Comparison of ENCODE assay signal across 18 cellular contexts in the genomic region with DNA sequence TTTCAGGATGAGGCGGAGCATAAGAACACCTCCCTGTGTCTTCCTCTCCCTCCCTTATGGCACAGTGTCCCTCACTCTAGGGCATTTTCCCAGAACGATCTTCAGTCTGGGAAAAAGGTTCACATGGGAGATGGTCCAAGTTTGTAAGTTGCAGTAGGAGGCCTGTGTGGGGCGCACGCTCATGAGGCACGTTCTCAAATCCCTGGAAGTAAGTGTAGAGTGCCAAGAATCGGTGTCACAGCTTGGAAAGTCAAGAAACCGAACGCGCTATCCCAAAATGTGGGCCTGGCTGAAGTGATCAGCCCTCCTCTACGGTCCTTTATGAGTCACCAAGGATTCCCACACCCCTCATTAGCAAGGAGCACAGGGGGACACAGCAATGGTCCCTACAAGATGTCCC. TPM values are rescaled to one million over a fixed set of nuclear protein-coding genes. Genes with fewer than 3 reads are reported as not detected.
DNase-seq lines count a peak whose midpoint lies in the region; ATAC-seq and TF ChIP-seq lines count a peak whose summit lies in the region.
"Had no signal": no experiment of that assay in that cellular context is flagged by ENCODE, and none has a peak within 500 bp of the region (broad histone marks: within the 10 kb centered on the region; RNA-seq: fewer than 3 reads in every experiment).

No MANE protein-coding gene starts in this region.

- H3K27me3 Mint-ChIP-seq in activated naive CD8-positive, alpha-beta T cell: no peaks in the 10 kb centered on the region
- no peaks in the 10 kb centered on the region for H3K27me3 Mint-ChIP-seq in activated naive CD8-positive, alpha-beta T cell treated with anti-CD3 and anti-CD28 coated beads, Interleukin-2, amount 50 U/mL, for 24 hours

- ATAC-seq in activated naive CD8-positive, alpha-beta T cell treated with anti-CD3 and anti-CD28 coated beads, Interleukin-2, amount 50 U/mL, for 24 hours: no peak
- ATAC-seq in body of pancreas: no peak
- ATAC-seq: activated T-cell treated with anti-CD3 and anti-CD28 coated beads, Interleukin-2, amount 50 U/mL, for 4 hours had no signal

- no peak for DNase-seq in activated naive CD8-positive, alpha-beta T cell treated with anti-CD3 and anti-CD28 coated beads, Interleukin-2, amount 50 U/mL, for 24 hours
- DNase-seq in body of pancreas: no peak
- DNase-seq in NK-92 treated with Interleukin-12 subunit alpha and Interleukin-12 subunit beta, amount 100 ng/mL, for 24 hours (lab: John Stamatoyannopoulos, UW): no peak
- no peak for DNase-seq in stimulated activated CD4-positive, alpha-beta T cell treated with anti-CD3 and anti-CD28 coated beads, Interleukin-4, amount 100 ng/mL, for 4 hours
- DNase-seq in NCI-H2196 (lab: John Stamatoyannopoulos, UW; ENCODE audit: unreplicated experiment): no peak
- DNase-seq: activated CD4-positive, alpha-beta T cell treated with anti-CD3 and anti-CD28 coated beads for 48 hours; activated T-cell treated with anti-CD3 and anti-CD28 coated beads, Interleukin-2, amount 50 U/mL, for 4 hours; COR-L47; NCI-H2107; NCI-H774; nucleus accumbens; SHP77; stimulated activated CD4-positive, alpha-beta T cell treated with anti-CD3 and anti-CD28 coated beads, Interleukin-12 subunit alpha, Interleukin-12 subunit beta, amount 100 ng/mL, for 4 hours had no signal

- no peaks in the 10 kb centered on the region for H3K27me3 ChIP-seq in body of pancreas
- peaks cover 12% of the 10 kb centered on the region for H3K27me3 ChIP-seq in neutrophil

- no peak for TF ChIP-seq POLR2A in body of pancreas (IDR thresholded peaks at IDR 0.05)

- H3K27ac ChIP-seq in body of pancreas: peak overlapping the region; percentile 33 to 66 (median 54)
- H3K27ac ChIP-seq in neutrophil: peak overlapping the region; percentile 63
- peak overlapping the region; percentile 42 for H3K27ac ChIP-seq in urinary bladder (ENCODE audit: low read depth)
- H3K27ac ChIP-seq: 22Rv1 had no signal

- peaks cover 3% of the 10 kb centered on the region for H3K36me3 Mint-ChIP-seq in activated naive CD8-positive, alpha-beta T cell
- H3K36me3 Mint-ChIP-seq in activated naive CD8-positive, alpha-beta T cell treated with anti-CD3 and anti-CD28 coated beads, Interleukin-2, amount 50 U/mL, for 24 hours (ENCODE audit: low read depth): no peaks in the 10 kb centered on the region
- H3K36me3 Mint-ChIP-seq: memory B cell had no signal

- TF ChIP-seq CTCF in body of pancreas (IDR thresholded peaks at IDR 0.05): no peak
- no peak for TF ChIP-seq CTCF in neutrophil (IDR thresholded peaks at IDR 0.05)

- peaks cover 44% of the 10 kb centered on the region for H3K4me1 Mint-ChIP-seq in activated naive CD8-positive, alpha-beta T cell (ENCODE audit: low read depth)
- H3K4me1 Mint-ChIP-seq in activated naive CD8-positive, alpha-beta T cell treated with anti-CD3 and anti-CD28 coated beads, Interleukin-2, amount 50 U/mL, for 24 hours: peaks cover 13% of the 10 kb centered on the region

- H3K9me3 Mint-ChIP-seq in activated naive CD8-positive, alpha-beta T cell (ENCODE audit: low read depth): no peaks in the 10 kb centered on the region
- no peaks in the 10 kb centered on the region for H3K9me3 Mint-ChIP-seq in activated naive CD8-positive, alpha-beta T cell treated with anti-CD3 and anti-CD28 coated beads, Interleukin-2, amount 50 U/mL, for 24 hours
- H3K9me3 Mint-ChIP-seq: activated T-cell treated with anti-CD3 and anti-CD28 coated beads, Interleukin-2, amount 50 U/mL, for 4 hours; memory B cell had no signal

- H3K4me3 ChIP-seq in body of pancreas (no peak overlapping the region), neutrophil (ENCODE audit: low read depth in 1 of 2, low read length in 1 of 2) (no peak overlapping the region), urinary bladder (ENCODE audit: low read depth, low read length) (no peak overlapping the region)

- WGBS in body of pancreas, 2 donors: 62 to 68% methylated on average over 10 of the region's 10 CpGs
- WGBS in urinary bladder: 65% methylated on average over 10 of the region's 10 CpGs

- H3K9me3 ChIP-seq in body of pancreas (no peaks in the 10 kb centered on the region), neutrophil (no peaks in the 10 kb centered on the region)

- H3K4me3 Mint-ChIP-seq in activated naive CD8-positive, alpha-beta T cell: no peak overlapping the region
- no peak overlapping the region for H3K4me3 Mint-ChIP-seq in activated naive CD8-positive, alpha-beta T cell treated with anti-CD3 and anti-CD28 coated beads, Interleukin-2, amount 50 U/mL, for 24 hours
- H3K4me3 Mint-ChIP-seq: activated T-cell treated with anti-CD3 and anti-CD28 coated beads, Interleukin-2, amount 50 U/mL, for 4 hours; memory B cell had no signal

- H3K4me1 ChIP-seq in body of pancreas (peaks cover 25% of the 10 kb centered on the region), neutrophil (ENCODE audit: control insufficient read depth in 1 of 2, insufficient read depth in 1 of 2, low read depth in 1 of 2, low read length in 1 of 2) (peaks cover 66 to 69% of the 10 kb centered on the region in 2 experiments), urinary bladder (ENCODE audit: insufficient read depth) (no peaks in the 10 kb centered on the region)

- H3K36me3 ChIP-seq in body of pancreas (replicated peaks in 1 of 2; ENCODE audit: insufficient read depth in 1 of 2, low read depth in 2 of 2) (no peaks in the 10 kb centered on the region), neutrophil (no peaks in the 10 kb centered on the region), urinary bladder (ENCODE audit: insufficient read depth) (no peaks in the 10 kb centered on the region)

- intact Hi-C loops in body of pancreas (cut with DNase I): no loop called here

- H3K27ac Mint-ChIP-seq in activated naive CD8-positive, alpha-beta T cell: peak overlapping the region; percentile 65
- no peak overlapping the region for H3K27ac Mint-ChIP-seq in activated naive CD8-positive, alpha-beta T cell treated with anti-CD3 and anti-CD28 coated beads, Interleukin-2, amount 50 U/mL, for 24 hours
- H3K27ac Mint-ChIP-seq: memory B cell had no signal

RNA-seq across cellular contexts. Expression of a gene that starts 23.9 kb away (rescaled TPM):
- total RNA-seq in body of pancreas: 10 to 100 TPM; 22.3 to 37.2 TPM
- 33.2 TPM for total RNA-seq in urinary bladder
- 47.8 TPM for polyA plus RNA-seq in urinary bladder

RNA-seq across cellular contexts. Expression of a gene that starts 40.1 kb away (rescaled TPM):
- total RNA-seq in body of pancreas: 10 to 100 TPM; 24.4 to 52.1 TPM
- total RNA-seq in urinary bladder: 25.2 TPM
- polyA plus RNA-seq in urinary bladder: 23.0 TPM

RNA-seq across cellular contexts. Expression of a gene that starts 45.4 kb away (rescaled TPM):
- total RNA-seq in body of pancreas (10 to 100 TPM; 11.9 to 13.5 TPM), urinary bladder (14.1 TPM)
- polyA plus RNA-seq in urinary bladder: 29.6 TPM
